Comparison of ENCODE assay signal across 8 cellular contexts in the genomic region with DNA sequence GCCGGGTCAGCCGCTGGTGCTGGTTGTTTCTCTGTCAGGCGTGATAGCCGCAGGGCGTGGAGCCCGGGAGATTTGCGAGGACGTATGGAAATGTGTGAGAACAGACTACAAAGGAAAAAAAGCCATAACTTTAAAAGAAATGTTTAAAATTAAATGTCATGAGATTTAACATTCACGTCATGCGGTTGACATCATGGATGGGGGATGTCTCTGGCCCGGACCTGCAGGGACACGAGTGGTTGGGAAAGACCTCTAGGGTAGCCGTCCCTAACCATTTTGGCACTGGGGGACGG. TPM values are rescaled to one million over a fixed set of nuclear protein-coding genes. Genes with fewer than 3 reads are reported as not detected.
DNase-seq lines count a peak whose midpoint lies in the region; ATAC-seq and TF ChIP-seq lines count a peak whose summit lies in the region.
"Had no signal": no experiment of that assay in that cellular context is flagged by ENCODE, and none has a peak within 500 bp of the region (broad histone marks: within the 10 kb centered on the region; RNA-seq: fewer than 3 reads in every experiment).

No MANE protein-coding gene starts in this region.

- TF ChIP-seq POLR2A in right lobe of liver (IDR thresholded peaks at IDR 0.05), result no peak

- peak overlapping the region; percentile 5 to 69 for H3K9ac ChIP-seq in stomach smooth muscle (ENCODE audit: low read length in 2 of 2)

- WGBS in right lobe of liver (ENCODE audit: insufficient coverage, low coverage, low lambda C conversion rate, missing lambda C conversion rate), result 16% methylated on average over 13 of the region's 14 CpGs

- ATAC-seq in right lobe of liver, result no peak

- H3K27ac ChIP-seq in right lobe of liver, result peak overlapping the region; percentile 91 to 94 (median 94)
- peak overlapping the region; percentile 74 for H3K27ac ChIP-seq in stomach smooth muscle (ENCODE audit: low read length)
- H3K27ac ChIP-seq: foreskin keratinocyte had no signal

- peaks cover 0 to 51% (median 14%) of the 10 kb centered on the region in 4 donors for H3K4me1 ChIP-seq in right lobe of liver
- H3K4me1 ChIP-seq in stomach smooth muscle (ENCODE audit: control insufficient read depth, insufficient read depth, low read length), result peaks cover 10% of the 10 kb centered on the region

- H3K9me3 Mint-ChIP-seq in activated naive CD8-positive, alpha-beta T cell (ENCODE audit: low read depth), result no peaks in the 10 kb centered on the region

- H3K36me3 Mint-ChIP-seq in activated naive CD8-positive, alpha-beta T cell, result no peaks in the 10 kb centered on the region

- TF ChIP-seq RAD21 in Ishikawa (IDR thresholded peaks at IDR 0.05; ENCODE audit: low read depth), result no peak

- TF ChIP-seq EP300 in Ishikawa (IDR thresholded peaks at IDR 0.05; ENCODE audit: borderline replicate concordance), result no peak

- peak overlapping the region; percentile 81 for H3K27ac Mint-ChIP-seq in activated naive CD8-positive, alpha-beta T cell

- H3K36me3 ChIP-seq in right lobe of liver (no peaks in the 10 kb centered on the region), stomach smooth muscle (ENCODE audit: control insufficient read depth in 2 of 2, insufficient read depth in 2 of 2, low read length in 2 of 2) (no peaks in the 10 kb centered on the region)

- intact Hi-C loops in right lobe of liver (cut with DNase I), result no loop called here
- intact Hi-C loops in posterior vena cava (cut with DNase I), result no loop called here

- no peaks in the 10 kb centered on the region for H3K9me3 ChIP-seq in right lobe of liver
- H3K9me3 ChIP-seq in stomach smooth muscle (ENCODE audit: control insufficient read depth in 2 of 2, low read length in 2 of 2), result no peaks in the 10 kb centered on the region

- no peaks in the 10 kb centered on the region for H3K27me3 Mint-ChIP-seq in activated naive CD8-positive, alpha-beta T cell

- H3K4me3 ChIP-seq in right lobe of liver (peak overlapping the region in 2 of 3 donors; percentile 90 to 98), stomach smooth muscle (ENCODE audit: low read length in 2 of 2) (peak overlapping the region; percentile 13 to 94)

- peak overlapping the region; percentile 77 for H3K4me3 Mint-ChIP-seq in activated naive CD8-positive, alpha-beta T cell

- H3K4me1 Mint-ChIP-seq in activated naive CD8-positive, alpha-beta T cell (ENCODE audit: low read depth), result peaks cover 31% of the 10 kb centered on the region

- no peaks in the 10 kb centered on the region for H3K27me3 ChIP-seq in right lobe of liver
- no peaks in the 10 kb centered on the region for H3K27me3 ChIP-seq in stomach smooth muscle (ENCODE audit: control insufficient read depth in 1 of 2, insufficient read depth in 2 of 2, low read length in 2 of 2)

- DNase-seq in right lobe of liver (no peak), posterior vena cava (ENCODE audit: low spot score) (no peak), kidney glomerular epithelial cell (lab: John Stamatoyannopoulos, UW) (no peak), NCI-H1105 treated with DMSO at 0.1 percent for 48 hours (lab: John Stamatoyannopoulos, UW) (no peak)

- no peak for TF ChIP-seq CTCF in right lobe of liver (IDR thresholded peaks at IDR 0.05)

TF ChIP-seq in Ishikawa, 13 proteins besides CTCF, POLR2A, EP300 and RAD21:
- no peak for TF ChIP-seq CEBPB (IDR thresholded peaks at IDR 0.05)
- TF ChIP-seq, protein P1, sequence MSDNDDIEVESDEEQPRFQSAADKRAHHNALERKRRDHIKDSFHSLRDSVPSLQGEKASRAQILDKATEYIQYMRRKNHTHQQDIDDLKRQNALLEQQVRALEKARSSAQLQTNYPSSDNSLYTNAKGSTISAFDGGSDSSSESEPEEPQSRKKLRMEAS (IDR thresholded peaks at IDR 0.05), result peak; percentile 100; the same call in 1 of the 2 replicates

RNA-seq across cellular contexts. Expression of a gene that starts 0.6 kb away (rescaled TPM):
- total RNA-seq in right lobe of liver, result 100 to 1,000 TPM in 1 of 6 experiments, 10 to 100 TPM in 5; 66.7 to 119 (median 89.9) TPM
- 10 to 100 TPM; 66.6 to 80.3 TPM for total RNA-seq in posterior vena cava
